Comparison of ENCODE assay signal across 1 cellular context in genomic region chr2:28449126-28449488, GRCh38.
TF ChIP-seq lines count a peak whose summit lies in the region.

No MANE protein-coding gene starts in this region.

TF ChIP-seq in A549, 52 proteins besides CTCF, POLR2A, EP300 and RAD21 (continued from another document):
- no peak for TF ChIP-seq ELK1 (IDR thresholded peaks at IDR 0.05; ENCODE audit: low read depth, low read length)
TF ChIP-seq in A549: peak in this region for 0.
